ENCODE assay signal across 1 cellular context in the genomic region with DNA sequence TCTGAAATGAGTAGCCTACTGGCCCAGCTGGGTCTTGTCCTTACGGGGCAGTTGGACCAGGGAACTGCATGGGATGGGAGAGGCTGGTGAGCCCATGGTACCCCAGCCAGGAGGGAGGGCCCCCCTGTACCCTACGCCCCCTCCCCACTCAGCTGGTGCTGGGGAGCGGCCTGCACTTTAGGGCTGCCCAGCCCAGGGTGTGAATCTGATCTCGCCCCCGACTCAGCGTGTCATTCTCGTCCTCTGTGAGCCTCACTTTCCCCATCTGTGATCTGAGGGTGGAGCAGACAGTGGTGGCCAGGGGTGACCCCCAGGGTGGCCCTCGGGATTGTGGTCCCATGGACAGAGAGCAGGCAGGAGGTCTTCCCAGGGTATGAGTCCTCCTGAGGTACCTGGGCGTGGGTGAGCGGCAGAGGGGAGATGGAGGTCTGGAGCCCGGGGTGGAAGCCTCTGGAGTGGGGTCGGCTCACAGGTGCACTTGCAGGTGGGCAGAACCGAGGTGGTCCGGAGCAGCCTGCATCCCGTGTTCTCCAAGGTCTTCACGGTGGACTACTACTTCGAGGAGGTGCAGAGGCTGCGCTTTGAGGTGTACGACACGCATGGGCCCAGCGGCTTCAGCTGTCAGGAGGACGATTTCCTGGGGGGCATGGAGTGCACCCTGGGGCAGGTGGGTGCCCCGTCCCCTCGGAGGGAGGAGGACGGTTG.
TF ChIP-seq lines count a peak whose summit lies in the region.

No MANE protein-coding gene starts in this region.

TF ChIP-seq in IMR-90, 13 proteins besides CTCF, POLR2A, EP300 and RAD21:
- TF ChIP-seq CEBPB (IDR thresholded peaks at IDR 0.05; ENCODE audit: low read depth, low read length) (no peak), RFX5 (IDR thresholded peaks at IDR 0.05; ENCODE audit: low read depth, low read length) (no peak), SMC3 (IDR thresholded peaks at IDR 0.05; ENCODE audit: low read depth, low read length) (no peak), NFE2L2 (IDR thresholded peaks at IDR 0.05; ENCODE audit: low read depth, low read length) (no peak), FOS (IDR thresholded peaks at IDR 0.05; ENCODE audit: low read depth, low read length) (no peak), MXI1 (IDR thresholded peaks at IDR 0.05; ENCODE audit: borderline replicate concordance, low read depth, low read length) (no peak), CHD1 (IDR thresholded peaks at IDR 0.05; ENCODE audit: low read depth, low read length) (no peak), MAZ (IDR thresholded peaks at IDR 0.05; ENCODE audit: borderline replicate concordance, low read depth, low read length) (no peak), MAFK (IDR thresholded peaks at IDR 0.05; ENCODE audit: low read depth, low read length) (no peak), BHLHE40 (IDR thresholded peaks at IDR 0.05; ENCODE audit: low read depth, low read length) (no peak)
- TF ChIP-seq, protein P1, sequence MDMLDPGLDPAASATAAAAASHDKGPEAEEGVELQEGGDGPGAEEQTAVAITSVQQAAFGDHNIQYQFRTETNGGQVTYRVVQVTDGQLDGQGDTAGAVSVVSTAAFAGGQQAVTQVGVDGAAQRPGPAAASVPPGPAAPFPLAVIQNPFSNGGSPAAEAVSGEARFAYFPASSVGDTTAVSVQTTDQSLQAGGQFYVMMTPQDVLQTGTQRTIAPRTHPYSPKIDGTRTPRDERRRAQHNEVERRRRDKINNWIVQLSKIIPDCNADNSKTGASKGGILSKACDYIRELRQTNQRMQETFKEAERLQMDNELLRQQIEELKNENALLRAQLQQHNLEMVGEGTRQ (IDR thresholded peaks at IDR 0.05; ENCODE audit: low read depth, low read length) = no peak
